ENCODE assay signal across 29 cellular contexts in the genomic region with DNA sequence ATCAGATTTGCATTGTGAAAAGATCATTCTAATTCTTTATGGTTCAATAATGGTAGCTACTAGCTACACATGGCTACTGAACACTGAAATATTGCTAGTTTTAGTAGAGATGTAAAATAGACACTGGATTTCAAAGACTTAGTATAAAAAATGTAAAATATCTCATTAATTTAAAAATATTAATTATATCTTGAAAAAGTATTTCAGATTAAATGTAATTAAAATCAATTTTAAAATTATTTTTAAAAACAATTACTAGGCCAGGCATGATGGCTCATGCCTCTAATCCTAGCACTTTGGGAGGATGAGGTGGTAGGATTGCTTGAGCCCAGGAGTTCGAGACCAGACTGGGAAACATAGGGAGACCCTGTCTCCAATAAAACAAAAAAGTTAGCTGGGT.
"Had no signal": no experiment of that assay in that cellular context is flagged by ENCODE, and none has a peak within 500 bp of the region (broad histone marks: within the 10 kb centered on the region; RNA-seq: fewer than 3 reads in every experiment).

No MANE protein-coding gene starts in this region.

- H3K36me3 ChIP-seq: colonic mucosa, esophagus muscularis mucosa, esophagus squamous epithelium, gastrocnemius medialis, gastroesophageal sphincter, heart left ventricle, heart right ventricle had no signal

- H3K27me3 ChIP-seq: colonic mucosa, esophagus squamous epithelium, gastrocnemius medialis, heart left ventricle, heart right ventricle had no signal

- ATAC-seq: effector memory CD8-positive, alpha-beta T cell; esophagus mucosa; foreskin keratinocyte; gastrocnemius medialis; gastroesophageal sphincter; heart left ventricle; heart right ventricle had no signal

- FAIRE-seq: colon, endometrium, endothelial cell of umbilical vein, frontal cortex had no signal

- H3K27me3 Mint-ChIP-seq: dendritic cell treated with granulocyte-macrophage colony-stimulating factor and Interleukin-4, amounts not matched to agents 40 ng/mL and 50 ng/mL, for 4 days had no signal

- DNase-seq: colonic mucosa; cortex of kidney; dermis blood vessel endothelial cell; dorsolateral prefrontal cortex; effector CD4-positive, alpha-beta T cell; effector CD8-positive, alpha-beta T cell; effector memory CD4-positive, alpha-beta T cell; effector memory CD8-positive, alpha-beta T cell; endodermal cell; erythroblast; esophagus squamous epithelium; foreskin fibroblast; foreskin keratinocyte; foreskin melanocyte; gastrocnemius medialis; glutamatergic neuron; head of caudate nucleus; heart left ventricle; heart right ventricle had no signal

- H3K27ac ChIP-seq: colonic mucosa, coronary artery, dorsolateral prefrontal cortex, epithelial cell of prostate, esophagus muscularis mucosa, esophagus squamous epithelium, foreskin keratinocyte, gastrocnemius medialis, gastroesophageal sphincter, heart left ventricle, heart right ventricle had no signal

- H3K4me3 Mint-ChIP-seq: dendritic cell treated with granulocyte-macrophage colony-stimulating factor and Interleukin-4, amounts not matched to agents 40 ng/mL and 50 ng/mL, for 4 days; effector memory CD8-positive, alpha-beta T cell; endodermal cell had no signal

- H3K4me3 ChIP-seq: colonic mucosa, coronary artery, dorsolateral prefrontal cortex, esophagus muscularis mucosa, esophagus squamous epithelium, gastrocnemius medialis, gastroesophageal sphincter, heart left ventricle, heart right ventricle had no signal

- H3K9me3 ChIP-seq: colonic mucosa, esophagus muscularis mucosa, esophagus squamous epithelium, gastrocnemius medialis, gastroesophageal sphincter, heart left ventricle had no signal

- H3K4me1 ChIP-seq: colonic mucosa, foreskin keratinocyte, gastroesophageal sphincter had no signal

- H3K4me1 Mint-ChIP-seq: endodermal cell had no signal

- H3K27ac Mint-ChIP-seq: dendritic cell treated with granulocyte-macrophage colony-stimulating factor and Interleukin-4, amounts not matched to agents 40 ng/mL and 50 ng/mL, for 4 days; effector memory CD8-positive, alpha-beta T cell; endodermal cell had no signal
